In genomic region chr2:118530976-118531375, GRCh38 we compare ENCODE assay signal across 16 cellular contexts.
DNase-seq lines count a peak whose midpoint lies in the region; ATAC-seq and TF ChIP-seq lines count a peak whose summit lies in the region.
"Had no signal": no experiment of that assay in that cellular context is flagged by ENCODE, and none has a peak within 500 bp of the region (broad histone marks: within the 10 kb centered on the region; RNA-seq: fewer than 3 reads in every experiment).

No MANE protein-coding gene starts in this region.

- H3K4me3 ChIP-seq in ACC112 (ENCODE audit: low read depth, low read length) (no peak overlapping the region), fibroblast of the aortic adventitia (ENCODE audit: low read depth, low read length) (no peak overlapping the region)
- H3K4me3 ChIP-seq: A549 had no signal

- peak; percentile 20 for DNase-seq in GOT3 (lab: John Stamatoyannopoulos, UW)
- peak; percentile 10 for DNase-seq in SW480 (ENCODE audit: low spot score)
- DNase-seq in fibroblast of the aortic adventitia (ENCODE audit: low read depth) = peak; percentile 50
- DNase-seq in NCI-H345 (lab: John Stamatoyannopoulos, UW) = no peak
- no peak for DNase-seq in activated CD4-positive, alpha-beta T cell treated with anti-CD3 and anti-CD28 coated beads, Interleukin-2, amount 50 U/mL, for 1 hour
- DNase-seq: activated CD4-positive, alpha-beta T cell treated with anti-CD3 and anti-CD28 coated beads, Interleukin-2, amount 10 ng/mL, durations not matched to agents 24 days and 14 days; activated effector memory CD4-positive, alpha-beta T cell treated with anti-CD3 and anti-CD28 coated beads, Interleukin-2, amount 50 U/mL, for 16 hours; caudate nucleus; CD4-positive, alpha-beta memory T cell; DMS53; erythroblast; MM.1S had no signal

- TF ChIP-seq CTCF in fibroblast of the aortic adventitia (IDR thresholded peaks at IDR 0.05; ENCODE audit: insufficient read depth, low read length) = no peak

- peaks cover 10% of the 10 kb centered on the region for H3K27me3 ChIP-seq in ACC112 (ENCODE audit: insufficient read depth, low read length)

- ATAC-seq in HG03095 (IDR thresholded peaks at IDR 0.05; ENCODE audit: unreplicated experiment) (no peak), HG03139 (IDR thresholded peaks at IDR 0.05; ENCODE audit: unreplicated experiment) (no peak)
- ATAC-seq: A549 had no signal

- H3K36me3 ChIP-seq in ACC112 (ENCODE audit: insufficient read depth, low read length) = no peaks in the 10 kb centered on the region

- H3K79me2 ChIP-seq in ACC112 (ENCODE audit: control insufficient read depth, insufficient read depth, low read length, unreplicated experiment) = no peaks in the 10 kb centered on the region

- peaks cover 9% of the 10 kb centered on the region for H3K4me1 ChIP-seq in ACC112 (ENCODE audit: control insufficient read depth, insufficient read depth, low read length, unreplicated experiment)
- H3K4me1 ChIP-seq: A549 had no signal

- peak overlapping the region; percentile 28; the same call in 1 of the 2 replicates for H3K27ac ChIP-seq in ACC112 (ENCODE audit: low read depth, low read length)
- H3K27ac ChIP-seq: A549 had no signal

- H2AFZ ChIP-seq in ACC112 (ENCODE audit: low read length, unreplicated experiment) = no peak overlapping the region

Comparison
In these comparisons a context has a peak if more than half of its experiments do, and no peak if none do; other contexts are left out.
1. DNase-seq: peak in GOT3 (single experiment), SW480 (single experiment) and fibroblast of the aortic adventitia (single experiment); none in NCI-H345 (single experiment) and activated CD4-positive, alpha-beta T cell treated with anti-CD3 and anti-CD28 coated beads, Interleukin-2, amount 50 U/mL, for 1 hour (single experiment).